In the genomic region with DNA sequence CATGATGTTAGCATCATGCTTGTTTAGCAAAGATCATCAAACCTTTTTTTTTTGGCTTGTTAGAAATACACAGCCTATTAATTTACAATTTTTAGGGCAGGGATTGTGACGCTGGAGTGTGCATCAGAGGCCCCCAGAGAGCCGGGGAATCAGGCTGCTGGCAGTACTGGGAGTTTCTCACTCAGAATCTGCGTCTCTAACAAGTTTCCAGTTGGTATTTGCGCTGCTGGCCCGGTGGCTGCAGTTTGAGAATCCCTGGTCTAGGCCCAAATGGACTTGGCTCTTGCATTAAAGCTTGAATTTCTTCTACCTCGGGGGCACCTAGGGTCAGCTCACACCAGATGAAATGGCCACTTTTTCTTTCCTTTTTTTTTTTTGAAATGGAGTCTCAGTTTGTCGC, we compare ENCODE assay signal across 1 cellular context.
TF ChIP-seq lines count a peak whose summit lies in the region.

No MANE protein-coding gene starts in this region.

TF ChIP-seq in K562, 482 proteins besides CTCF, POLR2A, EP300 and RAD21 (continued from another document):
- TF ChIP-seq, protein P1, sequence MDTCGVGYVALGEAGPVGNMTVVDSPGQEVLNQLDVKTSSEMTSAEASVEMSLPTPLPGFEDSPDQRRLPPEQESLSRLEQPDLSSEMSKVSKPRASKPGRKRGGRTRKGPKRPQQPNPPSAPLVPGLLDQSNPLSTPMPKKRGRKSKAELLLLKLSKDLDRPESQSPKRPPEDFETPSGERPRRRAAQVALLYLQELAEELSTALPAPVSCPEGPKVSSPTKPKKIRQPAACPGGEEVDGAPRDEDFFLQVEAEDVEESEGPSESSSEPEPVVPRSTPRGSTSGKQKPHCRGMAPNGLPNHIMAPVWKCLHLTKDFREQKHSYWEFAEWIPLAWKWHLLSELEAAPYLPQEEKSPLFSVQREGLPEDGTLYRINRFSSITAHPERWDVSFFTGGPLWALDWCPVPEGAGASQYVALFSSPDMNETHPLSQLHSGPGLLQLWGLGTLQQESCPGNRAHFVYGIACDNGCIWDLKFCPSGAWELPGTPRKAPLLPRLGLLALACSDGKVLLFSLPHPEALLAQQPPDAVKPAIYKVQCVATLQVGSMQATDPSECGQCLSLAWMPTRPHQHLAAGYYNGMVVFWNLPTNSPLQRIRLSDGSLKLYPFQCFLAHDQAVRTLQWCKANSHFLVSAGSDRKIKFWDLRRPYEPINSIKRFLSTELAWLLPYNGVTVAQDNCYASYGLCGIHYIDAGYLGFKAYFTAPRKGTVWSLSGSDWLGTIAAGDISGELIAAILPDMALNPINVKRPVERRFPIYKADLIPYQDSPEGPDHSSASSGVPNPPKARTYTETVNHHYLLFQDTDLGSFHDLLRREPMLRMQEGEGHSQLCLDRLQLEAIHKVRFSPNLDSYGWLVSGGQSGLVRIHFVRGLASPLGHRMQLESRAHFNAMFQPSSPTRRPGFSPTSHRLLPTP (IDR thresholded peaks at IDR 0.05; ENCODE audit: borderline replicate concordance, extremely low read depth, insufficient read length), result no peak
- TF ChIP-seq POLR3G (IDR thresholded peaks at IDR 0.05; ENCODE audit: extremely low read depth, insufficient read length, insufficient replicate concordance), result no peak
- no peak for TF ChIP-seq KDM1A (IDR thresholded peaks at IDR 0.05)
- TF ChIP-seq NBN (IDR thresholded peaks at IDR 0.05; ENCODE audit: low read depth), result no peak
- TF ChIP-seq SRSF1 (IDR thresholded peaks at IDR 0.05; ENCODE audit: low read depth, low read length), result no peak
- TF ChIP-seq ELF4 (CRISPR knock-in tag; IDR thresholded peaks at IDR 0.05), result no peak
- TF ChIP-seq ZNF77 (CRISPR knock-in tag; IDR thresholded peaks at IDR 0.05), result no peak
- TF ChIP-seq, protein P2, sequence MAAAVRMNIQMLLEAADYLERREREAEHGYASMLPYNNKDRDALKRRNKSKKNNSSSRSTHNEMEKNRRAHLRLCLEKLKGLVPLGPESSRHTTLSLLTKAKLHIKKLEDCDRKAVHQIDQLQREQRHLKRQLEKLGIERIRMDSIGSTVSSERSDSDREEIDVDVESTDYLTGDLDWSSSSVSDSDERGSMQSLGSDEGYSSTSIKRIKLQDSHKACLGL (CRISPR knock-in tag; IDR thresholded peaks at IDR 0.05; ENCODE audit: borderline replicate concordance, poor library complexity, severe bottlenecking), result no peak
- no peak for TF ChIP-seq NR4A1 (CRISPR knock-in tag; IDR thresholded peaks at IDR 0.05)
- TF ChIP-seq NR4A1 (tag; IDR thresholded peaks at IDR 0.05), result no peak
- TF ChIP-seq, protein P3, sequence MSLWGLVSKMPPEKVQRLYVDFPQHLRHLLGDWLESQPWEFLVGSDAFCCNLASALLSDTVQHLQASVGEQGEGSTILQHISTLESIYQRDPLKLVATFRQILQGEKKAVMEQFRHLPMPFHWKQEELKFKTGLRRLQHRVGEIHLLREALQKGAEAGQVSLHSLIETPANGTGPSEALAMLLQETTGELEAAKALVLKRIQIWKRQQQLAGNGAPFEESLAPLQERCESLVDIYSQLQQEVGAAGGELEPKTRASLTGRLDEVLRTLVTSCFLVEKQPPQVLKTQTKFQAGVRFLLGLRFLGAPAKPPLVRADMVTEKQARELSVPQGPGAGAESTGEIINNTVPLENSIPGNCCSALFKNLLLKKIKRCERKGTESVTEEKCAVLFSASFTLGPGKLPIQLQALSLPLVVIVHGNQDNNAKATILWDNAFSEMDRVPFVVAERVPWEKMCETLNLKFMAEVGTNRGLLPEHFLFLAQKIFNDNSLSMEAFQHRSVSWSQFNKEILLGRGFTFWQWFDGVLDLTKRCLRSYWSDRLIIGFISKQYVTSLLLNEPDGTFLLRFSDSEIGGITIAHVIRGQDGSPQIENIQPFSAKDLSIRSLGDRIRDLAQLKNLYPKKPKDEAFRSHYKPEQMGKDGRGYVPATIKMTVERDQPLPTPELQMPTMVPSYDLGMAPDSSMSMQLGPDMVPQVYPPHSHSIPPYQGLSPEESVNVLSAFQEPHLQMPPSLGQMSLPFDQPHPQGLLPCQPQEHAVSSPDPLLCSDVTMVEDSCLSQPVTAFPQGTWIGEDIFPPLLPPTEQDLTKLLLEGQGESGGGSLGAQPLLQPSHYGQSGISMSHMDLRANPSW (CRISPR knock-in tag; IDR thresholded peaks at IDR 0.05), result no peak
- TF ChIP-seq NFE2 (IDR thresholded peaks at IDR 0.05; ENCODE audit: low read depth), result no peak
- TF ChIP-seq HOXB6 (CRISPR knock-in tag; IDR thresholded peaks at IDR 0.05; ENCODE audit: borderline replicate concordance), result no peak
